ENCODE assay signal across 1 cellular context in the genomic region with DNA sequence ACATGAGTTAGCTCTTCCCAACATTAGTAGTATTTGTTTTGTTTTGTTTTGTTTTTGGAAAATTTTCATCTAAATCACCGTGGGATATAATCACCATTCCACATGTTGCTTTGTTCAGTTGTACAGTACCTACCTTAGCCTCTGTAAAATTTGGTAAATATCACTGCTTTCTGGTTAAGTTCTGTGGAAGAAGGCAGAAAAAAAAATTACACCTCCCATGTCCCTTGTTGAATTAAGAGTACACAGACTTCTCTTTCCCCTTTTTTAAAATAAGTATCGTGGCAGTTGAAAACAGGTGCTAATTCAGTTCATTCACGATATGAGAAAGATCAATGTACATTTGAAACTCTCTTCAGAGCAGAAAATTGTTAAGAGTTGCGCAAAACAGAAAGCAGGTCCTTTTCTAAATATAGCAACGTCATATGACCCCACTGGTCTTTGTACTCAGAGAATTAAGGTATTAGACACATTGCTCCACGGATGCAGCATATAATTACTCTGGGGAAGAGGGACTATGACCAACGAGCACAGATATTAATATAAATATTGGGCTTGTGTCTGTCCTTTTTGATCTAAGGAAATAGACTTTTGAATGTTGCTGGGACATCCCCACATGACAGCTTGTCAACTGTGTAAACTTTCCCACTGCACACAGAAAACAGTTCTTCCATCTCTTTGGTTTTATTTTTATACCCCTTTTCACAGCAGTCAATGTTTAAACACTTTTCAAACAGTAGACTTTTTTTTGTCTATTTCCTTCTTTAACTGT.
TF ChIP-seq lines count a peak whose summit lies in the region.

No MANE protein-coding gene starts in this region.

TF ChIP-seq in K562, 482 proteins besides CTCF, POLR2A, EP300 and RAD21 (continued from another document and continues in another):
- TF ChIP-seq, protein P1, sequence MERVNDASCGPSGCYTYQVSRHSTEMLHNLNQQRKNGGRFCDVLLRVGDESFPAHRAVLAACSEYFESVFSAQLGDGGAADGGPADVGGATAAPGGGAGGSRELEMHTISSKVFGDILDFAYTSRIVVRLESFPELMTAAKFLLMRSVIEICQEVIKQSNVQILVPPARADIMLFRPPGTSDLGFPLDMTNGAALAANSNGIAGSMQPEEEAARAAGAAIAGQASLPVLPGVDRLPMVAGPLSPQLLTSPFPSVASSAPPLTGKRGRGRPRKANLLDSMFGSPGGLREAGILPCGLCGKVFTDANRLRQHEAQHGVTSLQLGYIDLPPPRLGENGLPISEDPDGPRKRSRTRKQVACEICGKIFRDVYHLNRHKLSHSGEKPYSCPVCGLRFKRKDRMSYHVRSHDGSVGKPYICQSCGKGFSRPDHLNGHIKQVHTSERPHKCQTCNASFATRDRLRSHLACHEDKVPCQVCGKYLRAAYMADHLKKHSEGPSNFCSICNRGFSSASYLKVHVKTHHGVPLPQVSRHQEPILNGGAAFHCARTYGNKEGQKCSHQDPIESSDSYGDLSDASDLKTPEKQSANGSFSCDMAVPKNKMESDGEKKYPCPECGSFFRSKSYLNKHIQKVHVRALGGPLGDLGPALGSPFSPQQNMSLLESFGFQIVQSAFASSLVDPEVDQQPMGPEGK (CRISPR knock-in tag; IDR thresholded peaks at IDR 0.05; ENCODE audit: borderline replicate concordance): peak; percentile 46; the same call in 1 of the 2 replicates
- TF ChIP-seq ZKSCAN1 (IDR thresholded peaks at IDR 0.05; ENCODE audit: low read depth, low read length): no peak
- TF ChIP-seq ZBTB26 (CRISPR knock-in tag; IDR thresholded peaks at IDR 0.05): no peak
- TF ChIP-seq DPF2 (IDR thresholded peaks at IDR 0.05): peak; percentile 46; the same call in 1 of the 2 replicates
- TF ChIP-seq RAD51 (IDR thresholded peaks at IDR 0.05; ENCODE audit: borderline replicate concordance, low read depth): 0 out of 2 replicates have a peak, but pooled peaks have one; percentile 41
- TF ChIP-seq, protein P2, sequence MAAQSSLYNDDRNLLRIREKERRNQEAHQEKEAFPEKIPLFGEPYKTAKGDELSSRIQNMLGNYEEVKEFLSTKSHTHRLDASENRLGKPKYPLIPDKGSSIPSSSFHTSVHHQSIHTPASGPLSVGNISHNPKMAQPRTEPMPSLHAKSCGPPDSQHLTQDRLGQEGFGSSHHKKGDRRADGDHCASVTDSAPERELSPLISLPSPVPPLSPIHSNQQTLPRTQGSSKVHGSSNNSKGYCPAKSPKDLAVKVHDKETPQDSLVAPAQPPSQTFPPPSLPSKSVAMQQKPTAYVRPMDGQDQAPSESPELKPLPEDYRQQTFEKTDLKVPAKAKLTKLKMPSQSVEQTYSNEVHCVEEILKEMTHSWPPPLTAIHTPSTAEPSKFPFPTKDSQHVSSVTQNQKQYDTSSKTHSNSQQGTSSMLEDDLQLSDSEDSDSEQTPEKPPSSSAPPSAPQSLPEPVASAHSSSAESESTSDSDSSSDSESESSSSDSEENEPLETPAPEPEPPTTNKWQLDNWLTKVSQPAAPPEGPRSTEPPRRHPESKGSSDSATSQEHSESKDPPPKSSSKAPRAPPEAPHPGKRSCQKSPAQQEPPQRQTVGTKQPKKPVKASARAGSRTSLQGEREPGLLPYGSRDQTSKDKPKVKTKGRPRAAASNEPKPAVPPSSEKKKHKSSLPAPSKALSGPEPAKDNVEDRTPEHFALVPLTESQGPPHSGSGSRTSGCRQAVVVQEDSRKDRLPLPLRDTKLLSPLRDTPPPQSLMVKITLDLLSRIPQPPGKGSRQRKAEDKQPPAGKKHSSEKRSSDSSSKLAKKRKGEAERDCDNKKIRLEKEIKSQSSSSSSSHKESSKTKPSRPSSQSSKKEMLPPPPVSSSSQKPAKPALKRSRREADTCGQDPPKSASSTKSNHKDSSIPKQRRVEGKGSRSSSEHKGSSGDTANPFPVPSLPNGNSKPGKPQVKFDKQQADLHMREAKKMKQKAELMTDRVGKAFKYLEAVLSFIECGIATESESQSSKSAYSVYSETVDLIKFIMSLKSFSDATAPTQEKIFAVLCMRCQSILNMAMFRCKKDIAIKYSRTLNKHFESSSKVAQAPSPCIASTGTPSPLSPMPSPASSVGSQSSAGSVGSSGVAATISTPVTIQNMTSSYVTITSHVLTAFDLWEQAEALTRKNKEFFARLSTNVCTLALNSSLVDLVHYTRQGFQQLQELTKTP (IDR thresholded peaks at IDR 0.05; ENCODE audit: low read depth in 1 of 2, partially characterized antibody in 2 of 2): peak in 1 of 2 experiments; percentile 58
- TF ChIP-seq ZNF444 (CRISPR knock-in tag; IDR thresholded peaks at IDR 0.05): no peak
- 0 out of 2 replicates have a peak, but pooled peaks have one; percentile 11 for TF ChIP-seq ATF7 (IDR thresholded peaks at IDR 0.05)
- peak; percentile 96 for TF ChIP-seq CEBPB (tag; IDR thresholded peaks at IDR 0.05)
- TF ChIP-seq ZNF589 (CRISPR knock-in tag; IDR thresholded peaks at IDR 0.05; ENCODE audit: low read depth): peak; percentile 64; the same call in 1 of the 2 replicates
- TF ChIP-seq GABPB1 (CRISPR knock-in tag; IDR thresholded peaks at IDR 0.05): no peak
- TF ChIP-seq PKNOX1 (IDR thresholded peaks at IDR 0.05): peak; percentile 68
- peak; percentile 52; the same call in 1 of the 2 replicates for TF ChIP-seq POLR2H (tag; IDR thresholded peaks at IDR 0.05; ENCODE audit: low read depth)
- TF ChIP-seq SLC30A9 (CRISPR knock-in tag; IDR thresholded peaks at IDR 0.05): no peak
- peak; percentile 2; the same call in 1 of the 2 replicates for TF ChIP-seq HMBOX1 (IDR thresholded peaks at IDR 0.05)
- TF ChIP-seq ZNF316 (IDR thresholded peaks at IDR 0.05): 0 out of 2 replicates have a peak, but pooled peaks have one; percentile 21
- TF ChIP-seq PTRF (tag; IDR thresholded peaks at IDR 0.05): 0 out of 2 replicates have a peak, but pooled peaks have one; percentile 27
- TF ChIP-seq ZNF518B (CRISPR knock-in tag; IDR thresholded peaks at IDR 0.05): no peak
- TF ChIP-seq NR2C2 (CRISPR knock-in tag; IDR thresholded peaks at IDR 0.05): no peak
- peak; percentile 73 for TF ChIP-seq NR2C2 (tag; IDR thresholded peaks at IDR 0.05)
- TF ChIP-seq MEIS2 (IDR thresholded peaks at IDR 0.05; ENCODE audit: partially characterized antibody): peak; percentile 29
- TF ChIP-seq ATF1 (CRISPR knock-in tag; IDR thresholded peaks at IDR 0.05): no peak
- peak; percentile 70 for TF ChIP-seq ATF1 (tag; IDR thresholded peaks at IDR 0.05)
- TF ChIP-seq HDAC2 (IDR thresholded peaks at IDR 0.05): 0 out of 2 replicates have a peak, but pooled peaks have one; percentile 36
- TF ChIP-seq LEF1 (IDR thresholded peaks at IDR 0.05): peak; percentile 49; the same call in 1 of the 2 replicates
- peak; percentile 30 for TF ChIP-seq BRD9 (IDR thresholded peaks at IDR 0.05; ENCODE audit: low read depth, partially characterized antibody)
- TF ChIP-seq, protein P3, sequence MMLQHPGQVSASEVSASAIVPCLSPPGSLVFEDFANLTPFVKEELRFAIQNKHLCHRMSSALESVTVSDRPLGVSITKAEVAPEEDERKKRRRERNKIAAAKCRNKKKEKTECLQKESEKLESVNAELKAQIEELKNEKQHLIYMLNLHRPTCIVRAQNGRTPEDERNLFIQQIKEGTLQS (IDR thresholded peaks at IDR 0.05): 0 out of 2 replicates have a peak, but pooled peaks have one; percentile 18
- TF ChIP-seq, protein P3 (CRISPR knock-in tag; conservative IDR thresholded peaks at IDR 0.05): no peak
- no peak for TF ChIP-seq PREB (CRISPR knock-in tag; IDR thresholded peaks at IDR 0.05)
- no peak for TF ChIP-seq ZNF445 (CRISPR knock-in tag; IDR thresholded peaks at IDR 0.05; ENCODE audit: low read depth)
- TF ChIP-seq ZBTB11 (CRISPR knock-in tag; IDR thresholded peaks at IDR 0.05): peak in 1 of 3 experiments; percentile 70; a peak in 2 of 6 replicates
- TF ChIP-seq, protein P4, sequence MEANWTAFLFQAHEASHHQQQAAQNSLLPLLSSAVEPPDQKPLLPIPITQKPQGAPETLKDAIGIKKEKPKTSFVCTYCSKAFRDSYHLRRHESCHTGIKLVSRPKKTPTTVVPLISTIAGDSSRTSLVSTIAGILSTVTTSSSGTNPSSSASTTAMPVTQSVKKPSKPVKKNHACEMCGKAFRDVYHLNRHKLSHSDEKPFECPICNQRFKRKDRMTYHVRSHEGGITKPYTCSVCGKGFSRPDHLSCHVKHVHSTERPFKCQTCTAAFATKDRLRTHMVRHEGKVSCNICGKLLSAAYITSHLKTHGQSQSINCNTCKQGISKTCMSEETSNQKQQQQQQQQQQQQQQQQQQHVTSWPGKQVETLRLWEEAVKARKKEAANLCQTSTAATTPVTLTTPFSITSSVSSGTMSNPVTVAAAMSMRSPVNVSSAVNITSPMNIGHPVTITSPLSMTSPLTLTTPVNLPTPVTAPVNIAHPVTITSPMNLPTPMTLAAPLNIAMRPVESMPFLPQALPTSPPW (CRISPR knock-in tag; IDR thresholded peaks at IDR 0.05): 0 out of 2 replicates have a peak, but pooled peaks have one; percentile 11
- no peak for TF ChIP-seq NCOA1 (IDR thresholded peaks at IDR 0.05; ENCODE audit: low read depth)
- no peak for TF ChIP-seq NFXL1 (CRISPR knock-in tag; IDR thresholded peaks at IDR 0.05)
